Comparison of ENCODE assay signal across 8 cellular contexts in genomic region chr7:151083071-151083823, GRCh38. TPM values are rescaled to one million over a fixed set of nuclear protein-coding genes. Genes with fewer than 3 reads are reported as not detected.
DNase-seq lines count a peak whose midpoint lies in the region; ATAC-seq and TF ChIP-seq lines count a peak whose summit lies in the region.

TMUB1 (minus strand) TSS chr7:151083493; CDS start chr7:151082563, 930 bp downstream.

- peak; percentile 43 for ATAC-seq in GM19463 (IDR thresholded peaks at IDR 0.05; ENCODE audit: unreplicated experiment)
- ATAC-seq in gastroesophageal sphincter: peak; percentile 38
- no peak for ATAC-seq in thoracic aorta (ENCODE audit: insufficient number of reproducible peaks, low FRiP score, low read depth)

- peak within 1 kb of the TSS; percentile 81 to 98 for H3K4me3 ChIP-seq in gastroesophageal sphincter
- peak within 1 kb of the TSS; percentile 95 for H3K4me3 ChIP-seq in osteoblast (ENCODE audit: insufficient read depth, low read length)
- H3K4me3 ChIP-seq in thoracic aorta: peak within 1 kb of the TSS; percentile 98

- TF ChIP-seq POLR2A in gastroesophageal sphincter (IDR thresholded peaks at IDR 0.05): peak; percentile 54 to 57

- H3K9me3 ChIP-seq in gastroesophageal sphincter (no peaks in the 10 kb centered on the region), osteoblast (ENCODE audit: low read depth, low read length) (no peaks in the 10 kb centered on the region), thoracic aorta (no peaks in the 10 kb centered on the region)

- H3K27ac ChIP-seq in gastroesophageal sphincter: peak within 1 kb of the TSS; percentile 79 to 98 (median 96)
- peak within 1 kb of the TSS; percentile 66 for H3K27ac ChIP-seq in osteoblast (ENCODE audit: low read depth, low read length)
- H3K27ac ChIP-seq in thoracic aorta: peak within 1 kb of the TSS; percentile 96 to 99

- DNase-seq in COR-L47 (lab: John Stamatoyannopoulos, UW) (peak; percentile 69), HT-29 (ENCODE audit: low spot score) (peak; percentile 72), RPMI8226 (peak; percentile 87), osteoblast (ENCODE audit: insufficient read length, low spot score, missing footprints) (peak; percentile 98), thoracic aorta (ENCODE audit: low spot score) (no peak)
- DNase-seq in activated T-helper 9 cell treated with anti-CD3 and anti-CD28 coated beads, Interleukin-2, amount 50 U/mL, for 16 hours (ENCODE audit: low read depth): peak; percentile 79

- peak within 1 kb of the TSS; percentile 95 for H3K4me2 ChIP-seq in osteoblast (ENCODE audit: insufficient read depth, low read length)

- H3K36me3 ChIP-seq in gastroesophageal sphincter (no peaks in the 10 kb centered on the region), osteoblast (ENCODE audit: insufficient read depth, low read length) (peaks cover 4% of the 10 kb centered on the region), thoracic aorta (no peaks in the 10 kb centered on the region)

- 3% methylated on average over 7 of the region's 69 CpGs; no CpG with 5 or more reads in 1 of the 2 donors for WGBS in gastroesophageal sphincter (ENCODE audit: low coverage in 1 of 2), 2 donors

- TF ChIP-seq CTCF in gastroesophageal sphincter (IDR thresholded peaks at IDR 0.05): peak in 2 of 4 experiments; percentile 3 to 20
- TF ChIP-seq CTCF in osteoblast (IDR thresholded peaks at IDR 0.05; ENCODE audit: extremely low read depth, low read depth, low read length): no peak
- no peak for TF ChIP-seq CTCF in thoracic aorta (IDR thresholded peaks at IDR 0.05)

- TF ChIP-seq EP300 in gastroesophageal sphincter (IDR thresholded peaks at IDR 0.05): no peak

- H3K4me1 ChIP-seq in gastroesophageal sphincter (peaks cover 12 to 79% (median 47%) of the 10 kb centered on the region in 3 donors), osteoblast (ENCODE audit: insufficient read depth, low read length) (peaks cover 44% of the 10 kb centered on the region), thoracic aorta (ENCODE audit: control insufficient read depth in 1 of 2, low read depth in 2 of 2) (peaks cover 37 to 63% of the 10 kb centered on the region in 2 donors)

- H2AFZ ChIP-seq in osteoblast (ENCODE audit: low read length): peak within 1 kb of the TSS; percentile 91

- H4K20me1 ChIP-seq in osteoblast (ENCODE audit: insufficient read depth, low read length): peaks cover 11% of the 10 kb centered on the region

- H3K27me3 ChIP-seq in gastroesophageal sphincter (no peaks in the 10 kb centered on the region), osteoblast (ENCODE audit: insufficient read depth, low read length) (no peaks in the 10 kb centered on the region), thoracic aorta (replicated peaks; ENCODE audit: insufficient read depth) (no peaks in the 10 kb centered on the region)

- H3K79me2 ChIP-seq in osteoblast (ENCODE audit: insufficient read depth, low read length): peaks cover 50% of the 10 kb centered on the region

RNA-seq across cellular contexts. Expression of gene TMUB1, which starts in this region (rescaled TPM):
- total RNA-seq in HT-29 (2014; rRNA removed; shearing (Covaris generic)): 258 and 264 TPM in 2 replicates
- total RNA-seq in gastroesophageal sphincter (10 to 100 TPM; 38.4 to 57.2 (median 44.7) TPM), osteoblast (17.4 and 18.1 TPM in 2 replicates), thoracic aorta (10 to 100 TPM; 25.7 to 35.2 TPM)
